In the genomic region with DNA sequence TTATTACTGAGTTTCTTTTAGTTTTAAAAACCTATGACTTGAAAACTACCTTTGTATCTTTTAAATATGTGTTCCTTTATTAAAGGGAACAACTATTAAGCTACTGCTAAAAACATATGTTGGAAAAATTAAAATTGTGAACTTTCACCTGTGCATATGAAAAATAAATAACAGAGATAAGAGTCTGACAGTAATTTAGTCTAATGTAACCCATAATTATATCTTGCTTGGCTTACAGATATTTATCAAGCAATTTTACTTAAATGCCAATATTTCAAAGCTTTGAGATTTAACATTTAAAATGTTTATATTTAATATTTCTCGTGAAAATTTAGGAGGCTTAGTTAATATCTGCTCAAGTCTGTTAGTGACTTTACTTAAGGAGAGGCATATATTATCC, we compare ENCODE assay signal across 23 cellular contexts.
DNase-seq lines count a peak whose midpoint lies in the region; ATAC-seq and TF ChIP-seq lines count a peak whose summit lies in the region.
"Had no signal": no experiment of that assay in that cellular context is flagged by ENCODE, and none has a peak within 500 bp of the region (broad histone marks: within the 10 kb centered on the region; RNA-seq: fewer than 3 reads in every experiment).

No MANE protein-coding gene starts in this region.

- TF ChIP-seq RAD21 in SK-N-SH (IDR thresholded peaks at IDR 0.05; ENCODE audit: low read length), result no peak

- H3F3A ChIP-seq in SK-N-SH (replicated peaks; ENCODE audit: insufficient read depth), result no peaks in the 10 kb centered on the region

- no peak overlapping the region for H3K9ac ChIP-seq in SK-N-SH
- H3K9ac ChIP-seq: BLaER1 had no signal

- no peaks in the 10 kb centered on the region for H3K27me3 Mint-ChIP-seq in mesothelial cell of epicardium (ENCODE audit: low read depth)
- H3K27me3 Mint-ChIP-seq: CD4-positive, alpha-beta memory T cell; CD4-positive, CD25-positive, alpha-beta regulatory T cell; CD8-positive, alpha-beta memory T cell had no signal

- H4K20me1 ChIP-seq in SK-N-SH (ENCODE audit: insufficient read depth), result no peaks in the 10 kb centered on the region
- H4K20me1 ChIP-seq: BLaER1 had no signal

- no peaks in the 10 kb centered on the region for H3K27me3 ChIP-seq in SK-N-SH (ENCODE audit: insufficient read depth)
- H3K27me3 ChIP-seq: BE2C, BLaER1 had no signal

- CTCF ChIA-PET in SK-N-SH (lab: Yijun Ruan, JAX), result interaction anchor here (1.3 kb wide), 1 partner anchor 9 kb away, joined by 4 read pairs; no protein-coding TSS in a partner anchor

- no peak; a peak in 1 of 4 replicates for TF ChIP-seq EP300 in SK-N-SH (IDR thresholded peaks at IDR 0.05; ENCODE audit: borderline replicate concordance in 1 of 2, low read depth in 1 of 2, low read length in 1 of 2)

- ATAC-seq in GM19324 (IDR thresholded peaks at IDR 0.05; ENCODE audit: low FRiP score, unreplicated experiment), result no peak
- ATAC-seq in HG02610 (IDR thresholded peaks at IDR 0.05; ENCODE audit: unreplicated experiment), result no peak
- ATAC-seq: GM12878 had no signal

- H3K27ac ChIP-seq in SK-N-SH (ENCODE audit: low read depth in 2 of 2, low read length in 1 of 2), result no peak overlapping the region; a peak in 1 of 4 replicates
- H3K27ac ChIP-seq: BLaER1 had no signal

- H3K36me3 ChIP-seq in SK-N-SH (replicated peaks in 1 of 2; ENCODE audit: control insufficient read depth in 1 of 2, insufficient read depth in 2 of 2, low read length in 1 of 2), result no peaks in the 10 kb centered on the region
- H3K36me3 ChIP-seq: BE2C, BLaER1 had no signal

- H3K9me3 Mint-ChIP-seq in mesothelial cell of epicardium, result peaks cover 19% of the 10 kb centered on the region

- H3K36me3 Mint-ChIP-seq in mesothelial cell of epicardium, result peaks cover 5% of the 10 kb centered on the region
- H3K36me3 Mint-ChIP-seq: CD14-positive monocyte; CD4-positive, alpha-beta memory T cell; CD4-positive, CD25-positive, alpha-beta regulatory T cell; CD8-positive, alpha-beta memory T cell had no signal

- DNase-seq in SK-N-SH (no peak), mesothelial cell of epicardium (ENCODE audit: low spot score in 2 of 2, unreplicated experiment in 2 of 2) (no peak)
- DNase-seq in stimulated activated naive CD4-positive, alpha-beta T cell (lab: John Stamatoyannopoulos, UW), result no peak
- DNase-seq: 8988T; ACHN; BE2C; C1 segment of cervical spinal cord; CD4-positive, alpha-beta memory T cell; CD4-positive, CD25-positive, alpha-beta regulatory T cell; CD8-positive, alpha-beta memory T cell; COR-L47; DMS 273 treated with DMSO at 0.1 percent for 48 hours; DMS153; DMS53; DMS79; DND-41; EL; GDM1 had no signal

- no peaks in the 10 kb centered on the region; a peak in 1 of 4 replicates for H3K4me1 ChIP-seq in SK-N-SH (ENCODE audit: control insufficient read depth in 1 of 2, insufficient read depth in 2 of 2, low read depth in 1 of 2, low read length in 1 of 2)
- H3K4me1 ChIP-seq: BLaER1 had no signal

- H3K4me3 ChIP-seq in SK-N-SH (ENCODE audit: low read depth in 2 of 2, low read length in 1 of 2), result no peak overlapping the region
- H3K4me3 ChIP-seq: BLaER1, GM12878 had no signal

- H3K79me2 ChIP-seq in SK-N-SH (ENCODE audit: insufficient read depth), result no peaks in the 10 kb centered on the region

- H3K4me2 ChIP-seq in SK-N-SH, result no peak overlapping the region
- H3K4me2 ChIP-seq: BLaER1 had no signal

- H3K4me3 Mint-ChIP-seq in mesothelial cell of epicardium, result no peak overlapping the region
- H3K4me3 Mint-ChIP-seq: CD14-positive monocyte; CD4-positive, alpha-beta memory T cell; CD4-positive, CD25-positive, alpha-beta regulatory T cell; CD8-positive, alpha-beta memory T cell had no signal

- 12% methylated on average over 1 of the region's 1 CpG for WGBS in SK-N-SH (ENCODE audit: low lambda C conversion rate)

- H2AFZ ChIP-seq in SK-N-SH (ENCODE audit: low read depth), result no peak overlapping the region

- TF ChIP-seq CTCF in SK-N-SH (IDR thresholded peaks at IDR 0.05) (no peak), mesothelial cell of epicardium (IDR thresholded peaks at IDR 0.05; ENCODE audit: unreplicated experiment) (no peak)

- POLR2A ChIA-PET in SK-N-SH (lab: Yijun Ruan, JAX), result no interaction called here

- H3K27ac Mint-ChIP-seq in mesothelial cell of epicardium, result peak overlapping the region; percentile 73
- H3K27ac Mint-ChIP-seq: CD14-positive monocyte; CD4-positive, alpha-beta memory T cell; CD4-positive, CD25-positive, alpha-beta regulatory T cell; CD8-positive, alpha-beta memory T cell had no signal

- no peaks in the 10 kb centered on the region for H3K9me2 ChIP-seq in SK-N-SH

- H3K4me1 Mint-ChIP-seq in mesothelial cell of epicardium, result peaks cover 25% of the 10 kb centered on the region
- H3K4me1 Mint-ChIP-seq: CD14-positive monocyte; CD4-positive, alpha-beta memory T cell; CD4-positive, CD25-positive, alpha-beta regulatory T cell; CD8-positive, alpha-beta memory T cell had no signal

- no peaks in the 10 kb centered on the region for H3K9me3 ChIP-seq in SK-N-SH
- H3K9me3 ChIP-seq: BE2C had no signal

TF ChIP-seq in SK-N-SH, 30 proteins besides CTCF, POLR2A, EP300 and RAD21:
- TF ChIP-seq FOXJ3 (CRISPR knock-in tag; IDR thresholded peaks at IDR 0.05) (no peak), TCF12 (IDR thresholded peaks at IDR 0.05) (no peak), ELF1 (IDR thresholded peaks at IDR 0.05) (no peak), GATA2 (CRISPR knock-in tag; IDR thresholded peaks at IDR 0.05) (peak; percentile 56)
